In the genomic region with DNA sequence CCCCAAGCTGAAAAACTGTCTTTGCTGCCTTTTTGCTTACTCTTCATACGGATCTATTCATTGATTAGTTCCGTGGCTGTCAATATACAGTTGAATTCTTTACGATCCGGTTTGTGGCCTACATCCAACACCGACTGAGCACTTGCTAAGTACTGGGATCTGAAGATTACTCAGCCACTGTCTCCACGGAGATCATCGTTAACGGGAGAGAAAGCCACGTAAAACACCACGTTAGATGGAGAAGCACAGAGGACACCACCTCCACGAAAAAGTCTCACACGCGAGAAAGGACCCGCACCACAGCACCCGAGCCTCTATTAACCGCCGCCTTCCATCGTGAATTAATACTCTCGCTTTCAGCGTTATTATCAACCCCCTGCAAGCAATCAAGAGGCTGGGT, we compare ENCODE assay signal across 8 cellular contexts. TPM values are rescaled to one million over a fixed set of nuclear protein-coding genes. Genes with fewer than 3 reads are reported as not detected.
DNase-seq lines count a peak whose midpoint lies in the region; TF ChIP-seq lines count a peak whose summit lies in the region.

No MANE protein-coding gene starts in this region.

- peaks cover 38% of the 10 kb centered on the region for H3K4me1 Mint-ChIP-seq in activated naive CD4-positive, alpha-beta T cell treated with anti-CD3 and anti-CD28 coated beads, Interleukin-2, amount 50 U/mL, for 24 hours

- H3K27me3 ChIP-seq in skeletal muscle satellite cell (ENCODE audit: control insufficient read depth, insufficient read depth, low read length): no peaks in the 10 kb centered on the region

- no peaks in the 10 kb centered on the region for H3K27me3 Mint-ChIP-seq in activated naive CD4-positive, alpha-beta T cell treated with anti-CD3 and anti-CD28 coated beads, Interleukin-2, amount 50 U/mL, for 24 hours

- H3K9me3 ChIP-seq in skeletal muscle satellite cell (replicated peaks; ENCODE audit: low read length): no peaks in the 10 kb centered on the region

- H3K4me1 ChIP-seq in skeletal muscle satellite cell (ENCODE audit: control insufficient read depth, insufficient read depth, low read length): peaks cover 13% of the 10 kb centered on the region

- peaks cover 19% of the 10 kb centered on the region for H3K36me3 ChIP-seq in skeletal muscle satellite cell (ENCODE audit: insufficient read depth, low read length)

- H3K36me3 Mint-ChIP-seq in activated naive CD4-positive, alpha-beta T cell treated with anti-CD3 and anti-CD28 coated beads, Interleukin-2, amount 50 U/mL, for 24 hours: peaks cover 5% of the 10 kb centered on the region

- H3K27ac Mint-ChIP-seq in activated naive CD4-positive, alpha-beta T cell treated with anti-CD3 and anti-CD28 coated beads, Interleukin-2, amount 50 U/mL, for 24 hours: peak overlapping the region; percentile 98

- peak overlapping the region; percentile 89 for H3K9ac ChIP-seq in skeletal muscle satellite cell (ENCODE audit: low read depth, low read length)

- peak; percentile 26 for DNase-seq in AG10803 (ENCODE audit: low read depth)
- no peak for DNase-seq in HFF-Myc (ENCODE audit: extremely low read depth, low read depth)
- peak; percentile 30 for DNase-seq in hepatic stellate cell (ENCODE audit: low spot score)
- DNase-seq in activated effector memory CD4-positive, alpha-beta T cell treated with anti-CD3 and anti-CD28 coated beads, Interleukin-2, amount 50 U/mL, for 16 hours: no peak
- no peak for DNase-seq in NCI-H345 (lab: John Stamatoyannopoulos, UW)
- DNase-seq in D341Med (ENCODE audit: low spot score): no peak

- H3K4me2 ChIP-seq in skeletal muscle satellite cell (ENCODE audit: low read length): peak overlapping the region; percentile 92

- H3K4me3 ChIP-seq in AG10803 (ENCODE audit: low read length) (peak overlapping the region; percentile 99), HFF-Myc (replicated peaks; ENCODE audit: low read depth, low read length) (peak overlapping the region; percentile 97), skeletal muscle satellite cell (ENCODE audit: low read length) (peak overlapping the region; percentile 88)

- TF ChIP-seq CTCF in AG10803 (conservative IDR thresholded peaks at IDR 0.05; ENCODE audit: low read length): no peak
- no peak for TF ChIP-seq CTCF in HFF-Myc (IDR thresholded peaks at IDR 0.05; ENCODE audit: low read depth, low read length, missing control alignments)

- H3K4me3 Mint-ChIP-seq in activated naive CD4-positive, alpha-beta T cell treated with anti-CD3 and anti-CD28 coated beads, Interleukin-2, amount 50 U/mL, for 24 hours: peak overlapping the region; percentile 97

- no peaks in the 10 kb centered on the region for H3K9me3 Mint-ChIP-seq in activated naive CD4-positive, alpha-beta T cell treated with anti-CD3 and anti-CD28 coated beads, Interleukin-2, amount 50 U/mL, for 24 hours

RNA-seq across cellular contexts. Expression of gene ELP1, which starts 0.7 kb away (rescaled TPM):
- total RNA-seq in skeletal muscle satellite cell (2012; rRNA removed): 30.7 and 35.8 TPM in 2 replicates

RNA-seq across cellular contexts. Expression of gene ABITRAM, which starts 1.0 kb away (rescaled TPM):
- 7.6 and 11.1 TPM in 2 replicates for total RNA-seq in skeletal muscle satellite cell (2012; rRNA removed)

Comparison
In these comparisons a context has a peak if more than half of its experiments do, and no peak if none do; other contexts are left out.
1. DNase-seq: peak in AG10803 (single experiment) and hepatic stellate cell (single experiment); none in HFF-Myc (single experiment), activated effector memory CD4-positive, alpha-beta T cell treated with anti-CD3 and anti-CD28 coated beads, Interleukin-2, amount 50 U/mL, for 16 hours (single experiment), NCI-H345 (single experiment) and D341Med (single experiment).
2. Peak in every context shown above with its lines, with median percentiles within 50 percentile points of each other: H3K4me3 ChIP-seq.